ENCODE assay signal across 9 cellular contexts in the genomic region with DNA sequence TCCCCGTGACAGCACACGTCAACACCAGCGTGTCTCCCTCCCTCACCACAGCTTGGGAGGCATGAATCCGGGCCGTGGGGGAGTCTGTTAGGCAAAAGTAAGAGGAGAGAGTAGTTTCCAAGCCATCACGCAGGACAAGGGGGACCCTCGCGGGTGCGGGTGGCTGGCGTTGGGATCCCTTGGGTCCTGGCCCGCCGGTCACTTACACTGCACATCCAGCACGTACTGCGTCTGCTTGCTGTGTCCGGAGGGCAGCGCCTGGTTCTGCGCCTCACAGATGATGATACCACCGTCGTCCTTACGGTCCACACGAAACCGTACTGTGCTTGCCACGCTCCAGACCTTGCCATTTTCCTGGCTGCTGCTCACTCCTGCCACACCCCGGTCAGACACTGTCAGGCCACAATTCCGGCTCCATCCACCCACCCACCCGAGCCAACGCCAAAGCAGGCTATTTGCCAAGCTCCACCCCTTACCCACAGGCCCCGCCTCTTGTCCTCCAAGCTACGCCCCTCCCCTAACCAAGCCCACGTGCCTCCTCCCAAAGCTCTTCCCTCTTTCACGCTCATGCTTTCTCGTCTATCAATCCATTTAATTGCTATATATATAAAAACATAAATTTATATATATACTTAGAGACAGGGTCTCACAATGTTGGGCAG. TPM values are rescaled to one million over a fixed set of nuclear protein-coding genes. Genes with fewer than 3 reads are reported as not detected.
DNase-seq lines count a peak whose midpoint lies in the region; ATAC-seq lines count a peak whose summit lies in the region.
"Had no signal": no experiment of that assay in that cellular context is flagged by ENCODE, and none has a peak within 500 bp of the region (broad histone marks: within the 10 kb centered on the region; RNA-seq: fewer than 3 reads in every experiment).

No MANE protein-coding gene starts in this region.

- no peaks in the 10 kb centered on the region for H3K27me3 Mint-ChIP-seq in activated T-cell treated with anti-CD3 and anti-CD28 coated beads, Interleukin-2, amount 50 U/mL, for 4 hours (ENCODE audit: low read depth)

- peak; percentile 56 for ATAC-seq in left colon
- no peak for ATAC-seq in activated T-cell treated with anti-CD3 and anti-CD28 coated beads, Interleukin-2, amount 50 U/mL, for 4 hours

- intact Hi-C loops in left colon (cut with DNase I, micrococcal nuclease) = no loop called here

- no peaks in the 10 kb centered on the region for H3K9me3 Mint-ChIP-seq in activated T-cell treated with anti-CD3 and anti-CD28 coated beads, Interleukin-2, amount 50 U/mL, for 4 hours

- peaks cover 14% of the 10 kb centered on the region for H3K4me1 Mint-ChIP-seq in activated T-cell treated with anti-CD3 and anti-CD28 coated beads, Interleukin-2, amount 50 U/mL, for 4 hours (ENCODE audit: low read depth)

- no peaks in the 10 kb centered on the region for H3K36me3 Mint-ChIP-seq in activated T-cell treated with anti-CD3 and anti-CD28 coated beads, Interleukin-2, amount 50 U/mL, for 4 hours (ENCODE audit: insufficient read depth)
- H3K36me3 Mint-ChIP-seq: memory B cell had no signal

- in situ Hi-C loops in SK-MEL-5 (cut with HindIII; ENCODE audit: low pct_unique_long_range_greater_than_20kb, low sequenced_read_pairs) = no loop called here

- H3K4me3 Mint-ChIP-seq in activated T-cell treated with anti-CD3 and anti-CD28 coated beads, Interleukin-2, amount 50 U/mL, for 4 hours = no peak overlapping the region
- H3K4me3 Mint-ChIP-seq: memory B cell had no signal

- peak; percentile 9 for DNase-seq in NCI-H2029 (lab: John Stamatoyannopoulos, UW)
- DNase-seq in NCI-H2029 treated with DMSO at 0.1 percent for 48 hours (lab: John Stamatoyannopoulos, UW) = no peak
- DNase-seq in SK-MEL-5 (ENCODE audit: low read depth, low spot score) = peak; percentile 56
- peak in 1 of 2 donors; percentile 35 for DNase-seq in left colon
- DNase-seq in activated T-cell treated with anti-CD3 and anti-CD28 coated beads, Interleukin-2, amount 50 U/mL, for 4 hours = no peak
- no peak for DNase-seq in activated CD8-positive, alpha-beta memory T cell treated with anti-CD3 and anti-CD28 coated beads, Interleukin-2, amount 50 U/mL, for 48 hours
- DNase-seq: NCI-H748 treated with DMSO at 0.1 percent for 48 hours had no signal

RNA-seq across cellular contexts. Expression of gene ZNF428, which starts 6.6 kb away (rescaled TPM):
- total RNA-seq in SK-MEL-5 (2014; rRNA removed; shearing (Covaris generic)) = 44.6 and 47.2 TPM in 2 replicates
- polyA plus RNA-seq in SK-MEL-5 (2015; cell fraction: cytosol; rRNA removed) = 38.7 and 41.8 TPM in 2 replicates
- 12.6 and 16.9 TPM in 2 replicates for polyA plus RNA-seq in SK-MEL-5 (2015; cell fraction: nucleus; rRNA removed)
- total RNA-seq in left colon = 10 to 100 TPM; 16.3 to 18.7 TPM
- total RNA-seq in activated T-cell treated with anti-CD3 and anti-CD28 coated beads, Interleukin-2, amount 50 U/mL, for 4 hours = 10 to 100 TPM; 20.6 to 27.6 (median 25.5) TPM

RNA-seq across cellular contexts. Expression of gene CADM4, which starts 13.6 kb away (rescaled TPM):
- 13.1 and 13.2 TPM in 2 replicates for total RNA-seq in SK-MEL-5 (2014; rRNA removed; shearing (Covaris generic))
- polyA plus RNA-seq in SK-MEL-5 (2015; cell fraction: cytosol; rRNA removed) = 32.8 and 33.5 TPM in 2 replicates
- polyA plus RNA-seq in SK-MEL-5 (2015; cell fraction: nucleus; rRNA removed) = 2.2 and 3.2 TPM in 2 replicates
- 1 to 10 TPM; 2.0 to 4.9 TPM for total RNA-seq in left colon
- under 1 TPM; 0.40 to 0.63 (median 0.42) TPM for total RNA-seq in activated T-cell treated with anti-CD3 and anti-CD28 coated beads, Interleukin-2, amount 50 U/mL, for 4 hours

RNA-seq across cellular contexts. Expression of gene SRRM5, which starts 14.2 kb away (rescaled TPM):
- total RNA-seq in SK-MEL-5 (2014; rRNA removed; shearing (Covaris generic)) = not detected in 2 replicates
- 0.12 and 0.23 TPM in 2 replicates for polyA plus RNA-seq in SK-MEL-5 (2015; cell fraction: cytosol; rRNA removed)
- polyA plus RNA-seq in SK-MEL-5 (2015; cell fraction: nucleus; rRNA removed) = 0.59 and 0.91 TPM in 2 replicates
- total RNA-seq in left colon = under 1 TPM; 0.14 to 0.73 TPM
- total RNA-seq in activated T-cell treated with anti-CD3 and anti-CD28 coated beads, Interleukin-2, amount 50 U/mL, for 4 hours = under 1 TPM; 0.25 to 0.87 (median 0.30) TPM
- total RNA-seq: A172 had no signal

RNA-seq across cellular contexts. Expression of gene ZNF576, which starts 29.7 kb away (rescaled TPM):
- total RNA-seq in SK-MEL-5 (2014; rRNA removed; shearing (Covaris generic)) = 10.5 and 12.7 TPM in 2 replicates
- 8.2 and 24.0 TPM in 2 replicates for polyA plus RNA-seq in SK-MEL-5 (2015; cell fraction: cytosol; rRNA removed)
- polyA plus RNA-seq in SK-MEL-5 (2015; cell fraction: nucleus; rRNA removed) = 4.8 and 10.8 TPM in 2 replicates
- 10 to 100 TPM; 13.5 to 16.6 TPM for total RNA-seq in left colon
- total RNA-seq in activated T-cell treated with anti-CD3 and anti-CD28 coated beads, Interleukin-2, amount 50 U/mL, for 4 hours = 10 to 100 TPM; 16.6 to 22.3 (median 18.5) TPM

RNA-seq across cellular contexts. Expression of gene IRGQ, which starts 30.1 kb away (rescaled TPM):
- total RNA-seq in SK-MEL-5 (2014; rRNA removed; shearing (Covaris generic)) = 18.7 and 20.8 TPM in 2 replicates
- polyA plus RNA-seq in SK-MEL-5 (2015; cell fraction: cytosol; rRNA removed) = 17.4 and 22.7 TPM in 2 replicates
- polyA plus RNA-seq in SK-MEL-5 (2015; cell fraction: nucleus; rRNA removed) = 24.5 and 28.3 TPM in 2 replicates
- total RNA-seq in left colon = 10 to 100 TPM; 19.8 to 23.3 TPM
- 10 to 100 TPM; 31.7 to 38.2 (median 33.5) TPM for total RNA-seq in activated T-cell treated with anti-CD3 and anti-CD28 coated beads, Interleukin-2, amount 50 U/mL, for 4 hours

Comparison
In these comparisons a context has a peak if more than half of its experiments do, and no peak if none do; other contexts are left out.
1. DNase-seq: peak in NCI-H2029 (single experiment) and SK-MEL-5 (single experiment); none in NCI-H2029 treated with DMSO at 0.1 percent for 48 hours (single experiment), activated T-cell treated with anti-CD3 and anti-CD28 coated beads, Interleukin-2, amount 50 U/mL, for 4 hours (single experiment) and activated CD8-positive, alpha-beta memory T cell treated with anti-CD3 and anti-CD28 coated beads, Interleukin-2, amount 50 U/mL, for 48 hours (single experiment).